8 cellular contexts compared by ENCODE assay signal in genomic region chr6:156933201-156934053, GRCh38.
DNase-seq lines count a peak whose midpoint lies in the region; ATAC-seq, FAIRE-seq and TF ChIP-seq lines count a peak whose summit lies in the region.

No MANE protein-coding gene starts in this region.

- H3K27ac Mint-ChIP-seq in stimulated activated naive CD8-positive, alpha-beta T cell treated with anti-CD3 and anti-CD28 coated beads, Interleukin-15, Interleukin-2, amounts not matched to agents 100 ng/mL and 50 ng/mL, for 24 hours, result peak overlapping the region; percentile 43
- peak overlapping the region; percentile 16 to 40 for H3K27ac Mint-ChIP-seq in T-cell
- H3K27ac Mint-ChIP-seq in activated T-helper 1 cell treated with anti-CD3 and anti-CD28 coated beads, Interleukin-12 subunit alpha, Interleukin-12 subunit beta, Interleukin-2, Interleukin-4 antibody, amounts not matched to agents 30 ng/mL and 10 ng/mL and 1 ng/mL, durations not matched to agents 14 hours and 24 hours and 36 hours, result no peak overlapping the region

- CTCF ChIA-PET in T-cell (lab: Charles Lee), result interaction anchor here (0.7 to 1.3 kb wide), 4 partner anchors 7 to 114 kb away, joined by 3 read pairs; no protein-coding TSS in a partner anchor

- H2AFZ ChIP-seq in keratinocyte (ENCODE audit: control insufficient read depth, low read length), result no peak overlapping the region
- no peak overlapping the region for H2AFZ ChIP-seq in osteoblast (ENCODE audit: low read length)

- dilution Hi-C loops in keratinocyte (cut with MboI; ENCODE audit: extremely low pct_ligation_motif_present, low sequenced_read_pairs), result no loop called here

- H3K27me3 ChIP-seq in keratinocyte (ENCODE audit: control insufficient read depth, extremely low read depth, insufficient read depth, low read length), result no peaks in the 10 kb centered on the region
- no peaks in the 10 kb centered on the region for H3K27me3 ChIP-seq in osteoblast (ENCODE audit: insufficient read depth, low read length)

- peaks cover 67% of the 10 kb centered on the region for H3K4me1 Mint-ChIP-seq in stimulated activated naive CD8-positive, alpha-beta T cell treated with anti-CD3 and anti-CD28 coated beads, Interleukin-15, Interleukin-2, amounts not matched to agents 100 ng/mL and 50 ng/mL, for 24 hours (ENCODE audit: low read depth)
- peaks cover 75 to 82% (median 77%) of the 10 kb centered on the region in 3 donors for H3K4me1 Mint-ChIP-seq in T-cell
- H3K4me1 Mint-ChIP-seq in activated T-helper 1 cell treated with anti-CD3 and anti-CD28 coated beads, Interleukin-12 subunit alpha, Interleukin-12 subunit beta, Interleukin-2, Interleukin-4 antibody, amounts not matched to agents 30 ng/mL and 10 ng/mL and 1 ng/mL, durations not matched to agents 14 hours and 24 hours and 36 hours (ENCODE audit: low read depth), result peaks cover 45% of the 10 kb centered on the region

- H3K27ac ChIP-seq in keratinocyte (ENCODE audit: control insufficient read depth, insufficient read depth, low read length), result no peak overlapping the region
- H3K27ac ChIP-seq in osteoblast (ENCODE audit: low read depth, low read length), result no peak overlapping the region

- H3K4me1 ChIP-seq in keratinocyte (ENCODE audit: control insufficient read depth, extremely low read depth, insufficient read depth, low read length) (peaks cover 17% of the 10 kb centered on the region), osteoblast (ENCODE audit: insufficient read depth, low read length) (no peaks in the 10 kb centered on the region)

- H3K36me3 ChIP-seq in keratinocyte (ENCODE audit: control insufficient read depth in 2 of 2, extremely low read depth in 1 of 2, insufficient read depth in 2 of 2, low read length in 2 of 2) (no peaks in the 10 kb centered on the region), osteoblast (ENCODE audit: insufficient read depth, low read length) (peaks cover 5% of the 10 kb centered on the region)

- intact Hi-C loops in activated T-helper 1 cell treated with anti-CD3 and anti-CD28 coated beads, Interleukin-12 subunit alpha, Interleukin-12 subunit beta, Interleukin-2, Interleukin-4 antibody, amounts not matched to agents 30 ng/mL and 10 ng/mL and 1 ng/mL, durations not matched to agents 14 hours and 24 hours and 36 hours (cut with micrococcal nuclease), result loop anchor here (2.0 kb wide), 1 partner anchor 45 kb away; no protein-coding TSS in a partner anchor

- FAIRE-seq in keratinocyte (lab: Jason Lieb, UNC), result no peak

- no peak for DNase-seq in stimulated activated naive CD8-positive, alpha-beta T cell treated with anti-CD3 and anti-CD28 coated beads, Interleukin-15, Interleukin-2, amounts not matched to agents 100 U/mL and 50 U/mL, for 24 hours
- DNase-seq in T-cell (no peak), keratinocyte (ENCODE audit: low read depth, low spot score) (no peak), NCI-H446 treated with DMSO at 0.1 percent for 48 hours (lab: John Stamatoyannopoulos, UW) (no peak), osteoblast (ENCODE audit: insufficient read length, low spot score, missing footprints) (no peak)
- no peak for DNase-seq in activated T-helper 1 cell treated with anti-CD3 and anti-CD28 coated beads, Interleukin-12 subunit alpha, Interleukin-12 subunit beta, Interleukin-2, Interleukin-4 antibody, amounts not matched to agents 30 ng/mL and 10 ng/mL and 1 ng/mL, durations not matched to agents 14 hours and 24 hours and 36 hours (ENCODE audit: low spot score)

- H3K9me3 ChIP-seq in keratinocyte (ENCODE audit: control insufficient read depth, low read depth, low read length), result no peaks in the 10 kb centered on the region
- H3K9me3 ChIP-seq in osteoblast (ENCODE audit: low read depth, low read length), result no peaks in the 10 kb centered on the region

- H3K9ac ChIP-seq in keratinocyte (ENCODE audit: control insufficient read depth, extremely low read depth, insufficient read depth, low read length), result no peak overlapping the region

- H3K79me2 ChIP-seq in keratinocyte (ENCODE audit: control insufficient read depth, insufficient read depth, low read length) (peaks cover 8% of the 10 kb centered on the region), osteoblast (ENCODE audit: insufficient read depth, low read length) (peaks cover 70% of the 10 kb centered on the region)

- no peak for ATAC-seq in stimulated activated naive CD8-positive, alpha-beta T cell treated with anti-CD3 and anti-CD28 coated beads, Interleukin-15, Interleukin-2, amounts not matched to agents 100 U/mL and 50 U/mL, for 24 hours
- ATAC-seq in T-cell (replicated peaks in 1 of 4) (no peak), GM18909 (IDR thresholded peaks at IDR 0.05; ENCODE audit: poor library complexity, unreplicated experiment) (no peak)

- TF ChIP-seq CTCF in keratinocyte (optimal IDR thresholded peaks at IDR 0.05 in 1 of 3, IDR thresholded peaks at IDR 0.05 in 1 of 3, conservative IDR thresholded peaks at IDR 0.05 in 1 of 3; ENCODE audit: extremely low read depth in 1 of 3, insufficient read depth in 2 of 3, low read length in 3 of 3), result peak in 1 of 3 experiments; percentile 17
- no peak for TF ChIP-seq CTCF in osteoblast (IDR thresholded peaks at IDR 0.05; ENCODE audit: extremely low read depth, low read depth, low read length)

- H4K20me1 ChIP-seq in keratinocyte (ENCODE audit: control insufficient read depth, extremely low read depth, insufficient read depth, low read length), result no peaks in the 10 kb centered on the region
- peaks cover 31% of the 10 kb centered on the region for H4K20me1 ChIP-seq in osteoblast (ENCODE audit: insufficient read depth, low read length)

- POLR2A ChIA-PET in T-cell (lab: Charles Lee), result interaction anchor here (0.5 to 1.0 kb wide), 5 partner anchors 9 to 1537 kb away, joined by 3 to 8 read pairs (median 3); no protein-coding TSS in a partner anchor

- H3K4me3 ChIP-seq in keratinocyte (ENCODE audit: control insufficient read depth in 2 of 3, extremely low read depth in 1 of 3, insufficient read depth in 2 of 3, low read depth in 1 of 3, low read length in 3 of 3), result no peak overlapping the region
- H3K4me3 ChIP-seq in osteoblast (ENCODE audit: insufficient read depth, low read length), result no peak overlapping the region

- peak overlapping the region; percentile 35 for H3K4me2 ChIP-seq in keratinocyte (ENCODE audit: control insufficient read depth, extremely low read depth, insufficient read depth, low read depth, low read length)
- H3K4me2 ChIP-seq in osteoblast (ENCODE audit: insufficient read depth, low read length), result no peak overlapping the region

- H3K4me3 Mint-ChIP-seq in stimulated activated naive CD8-positive, alpha-beta T cell treated with anti-CD3 and anti-CD28 coated beads, Interleukin-15, Interleukin-2, amounts not matched to agents 100 ng/mL and 50 ng/mL, for 24 hours, result no peak overlapping the region
- H3K4me3 Mint-ChIP-seq in T-cell, result no peak overlapping the region
- no peak overlapping the region for H3K4me3 Mint-ChIP-seq in activated T-helper 1 cell treated with anti-CD3 and anti-CD28 coated beads, Interleukin-12 subunit alpha, Interleukin-12 subunit beta, Interleukin-2, Interleukin-4 antibody, amounts not matched to agents 30 ng/mL and 10 ng/mL and 1 ng/mL, durations not matched to agents 14 hours and 24 hours and 36 hours

- no peaks in the 10 kb centered on the region for H3K9me1 ChIP-seq in keratinocyte (ENCODE audit: control insufficient read depth, extremely low read depth, insufficient read depth, low read length)

- H3K27me3 Mint-ChIP-seq in stimulated activated naive CD8-positive, alpha-beta T cell treated with anti-CD3 and anti-CD28 coated beads, Interleukin-15, Interleukin-2, amounts not matched to agents 100 ng/mL and 50 ng/mL, for 24 hours, result no peaks in the 10 kb centered on the region
- no peaks in the 10 kb centered on the region for H3K27me3 Mint-ChIP-seq in T-cell
- no peaks in the 10 kb centered on the region for H3K27me3 Mint-ChIP-seq in activated T-helper 1 cell treated with anti-CD3 and anti-CD28 coated beads, Interleukin-12 subunit alpha, Interleukin-12 subunit beta, Interleukin-2, Interleukin-4 antibody, amounts not matched to agents 30 ng/mL and 10 ng/mL and 1 ng/mL, durations not matched to agents 14 hours and 24 hours and 36 hours (ENCODE audit: insufficient read depth)

- H3K9me3 Mint-ChIP-seq in stimulated activated naive CD8-positive, alpha-beta T cell treated with anti-CD3 and anti-CD28 coated beads, Interleukin-15, Interleukin-2, amounts not matched to agents 100 ng/mL and 50 ng/mL, for 24 hours, result no peaks in the 10 kb centered on the region
- H3K9me3 Mint-ChIP-seq in T-cell, result no peaks in the 10 kb centered on the region
- H3K9me3 Mint-ChIP-seq in activated T-helper 1 cell treated with anti-CD3 and anti-CD28 coated beads, Interleukin-12 subunit alpha, Interleukin-12 subunit beta, Interleukin-2, Interleukin-4 antibody, amounts not matched to agents 30 ng/mL and 10 ng/mL and 1 ng/mL, durations not matched to agents 14 hours and 24 hours and 36 hours, result no peaks in the 10 kb centered on the region

- H3K36me3 Mint-ChIP-seq in stimulated activated naive CD8-positive, alpha-beta T cell treated with anti-CD3 and anti-CD28 coated beads, Interleukin-15, Interleukin-2, amounts not matched to agents 100 ng/mL and 50 ng/mL, for 24 hours (ENCODE audit: low read depth), result peaks cover 29% of the 10 kb centered on the region
- peaks cover 8% of the 10 kb centered on the region for H3K36me3 Mint-ChIP-seq in T-cell
- H3K36me3 Mint-ChIP-seq in activated T-helper 1 cell treated with anti-CD3 and anti-CD28 coated beads, Interleukin-12 subunit alpha, Interleukin-12 subunit beta, Interleukin-2, Interleukin-4 antibody, amounts not matched to agents 30 ng/mL and 10 ng/mL and 1 ng/mL, durations not matched to agents 14 hours and 24 hours and 36 hours (ENCODE audit: low read depth), result peaks cover 19% of the 10 kb centered on the region
